12 cellular contexts compared by ENCODE assay signal in genomic region chr3:15007681-15008141, GRCh38. TPM values are rescaled to one million over a fixed set of nuclear protein-coding genes. Genes with fewer than 3 reads are reported as not detected.
DNase-seq lines count a peak whose midpoint lies in the region; ATAC-seq and TF ChIP-seq lines count a peak whose summit lies in the region.
"Had no signal": no experiment of that assay in that cellular context is flagged by ENCODE, and none has a peak within 500 bp of the region (broad histone marks: within the 10 kb centered on the region; RNA-seq: fewer than 3 reads in every experiment).

No MANE protein-coding gene starts in this region.

- H3K27me3 ChIP-seq in MG63 (no peaks in the 10 kb centered on the region), mammary epithelial cell (ENCODE audit: insufficient read depth, low read length) (no peaks in the 10 kb centered on the region), stomach (no peaks in the 10 kb centered on the region), MM.1S (replicated peaks; ENCODE audit: insufficient read depth, low read length) (no peaks in the 10 kb centered on the region)
- H3K27me3 ChIP-seq: BLaER1 treated with 17β-estradiol and CSF1 and Interleukin-3, amounts not matched to agents 10 nM and 100 nM had no signal

- H3K9me2 ChIP-seq in MM.1S (replicated peaks; ENCODE audit: insufficient read depth, low read length): no peaks in the 10 kb centered on the region

- dilution Hi-C loops in mammary epithelial cell (cut with HindIII; ENCODE audit: low sequenced_read_pairs): no loop called here

- CTCF ChIA-PET in mammary epithelial cell (lab: Charles Lee; ENCODE audit: low non-redundant PET): no interaction called here

- H4K20me1 ChIP-seq in mammary epithelial cell (ENCODE audit: insufficient read depth, low read length) (no peaks in the 10 kb centered on the region), MM.1S (ENCODE audit: insufficient read depth, low read length) (no peaks in the 10 kb centered on the region)

- no peak for TF ChIP-seq POLR2A in stomach (IDR thresholded peaks at IDR 0.05)

- no peaks in the 10 kb centered on the region for H3K9me3 ChIP-seq in MG63
- H3K9me3 ChIP-seq in mammary epithelial cell (replicated peaks; ENCODE audit: insufficient read depth, low read length): no peaks in the 10 kb centered on the region
- H3K9me3 ChIP-seq in stomach: no peaks in the 10 kb centered on the region
- no peaks in the 10 kb centered on the region for H3K9me3 ChIP-seq in MM.1S (replicated peaks; ENCODE audit: insufficient read depth, low read length)

- H3K4me3 ChIP-seq in MG63 (no peak overlapping the region), mammary epithelial cell (replicated peaks in 1 of 3; ENCODE audit: insufficient read depth in 1 of 3, low read depth in 2 of 3, low read length in 3 of 3) (no peak overlapping the region), stomach (no peak overlapping the region), MM.1S (ENCODE audit: low read length) (no peak overlapping the region)
- H3K4me3 ChIP-seq: BLaER1 treated with 17β-estradiol and CSF1 and Interleukin-3, amounts not matched to agents 10 nM and 100 nM had no signal

- no peak for ATAC-seq in HG02763 (IDR thresholded peaks at IDR 0.05; ENCODE audit: unreplicated experiment)
- ATAC-seq: stimulated activated naive CD8-positive, alpha-beta T cell treated with anti-CD3 and anti-CD28 coated beads, Interleukin-15, Interleukin-2, amounts not matched to agents 100 U/mL and 50 U/mL, for 24 hours had no signal

- no peak overlapping the region for H2AFZ ChIP-seq in mammary epithelial cell (ENCODE audit: low read depth, low read length)
- H2AFZ ChIP-seq in MM.1S (ENCODE audit: low read length): no peak overlapping the region

- no peaks in the 10 kb centered on the region for H3F3A ChIP-seq in MM.1S (ENCODE audit: insufficient read depth, low read length)

- DNase-seq in AG08395 (ENCODE audit: low spot score): peak; percentile 43
- peak; percentile 2 for DNase-seq in MG63
- peak; percentile 9 for DNase-seq in mammary epithelial cell
- DNase-seq in iris pigment epithelial cell (ENCODE audit: low read depth): peak; percentile 96
- no peak for DNase-seq in stomach
- DNase-seq in NCI-H1436 treated with DMSO at 0.1 percent for 48 hours (lab: John Stamatoyannopoulos, UW): no peak
- no peak for DNase-seq in MM.1S
- DNase-seq: activated CD4-positive, alpha-beta memory T cell treated with anti-CD3 and anti-CD28 coated beads, Interleukin-2, amount 10 ng/mL, durations not matched to agents 7 days and 5 days; activated naive CD8-positive, alpha-beta T cell treated with anti-CD3 and anti-CD28 coated beads, Interleukin-2, amount 10 ng/mL, durations not matched to agents 7 days and 5 days; stimulated activated naive CD8-positive, alpha-beta T cell treated with anti-CD3 and anti-CD28 coated beads, Interleukin-15, Interleukin-2, amounts not matched to agents 100 U/mL and 50 U/mL, for 24 hours had no signal

- H3K79me2 ChIP-seq in mammary epithelial cell (ENCODE audit: insufficient read depth, low read length) (peaks cover 11% of the 10 kb centered on the region), MM.1S (ENCODE audit: low read length) (peaks cover 20% of the 10 kb centered on the region)

- peaks cover 16% of the 10 kb centered on the region for H3K4me1 ChIP-seq in mammary epithelial cell (ENCODE audit: insufficient read depth, low read length)
- peaks cover 0 to 4% (median 0%) of the 10 kb centered on the region in 4 donors for H3K4me1 ChIP-seq in stomach
- H3K4me1 ChIP-seq in MM.1S (ENCODE audit: low read length): peaks cover 7% of the 10 kb centered on the region; the same call in 1 of the 2 replicates

- H3K27ac ChIP-seq in mammary epithelial cell (ENCODE audit: insufficient read depth, low read depth, low read length) (no peak overlapping the region), stomach (no peak overlapping the region), MM.1S (ENCODE audit: low read length) (no peak overlapping the region)
- H3K27ac ChIP-seq: BLaER1 treated with 17β-estradiol and CSF1 and Interleukin-3, amounts not matched to agents 10 nM and 100 nM had no signal

- TF ChIP-seq EP300 in stomach (IDR thresholded peaks at IDR 0.05): no peak

- TF ChIP-seq CTCF in mammary epithelial cell (conservative IDR thresholded peaks at IDR 0.05 in 1 of 2, IDR thresholded peaks at IDR 0.05 in 1 of 2; ENCODE audit: extremely low read depth in 1 of 2, insufficient read depth in 1 of 2, low read depth in 1 of 2, low read length in 2 of 2) (no peak), stomach (IDR thresholded peaks at IDR 0.05) (no peak), MM.1S (IDR thresholded peaks at IDR 0.05; ENCODE audit: low read length) (no peak)

- intact Hi-C loops in mammary epithelial cell (cut with micrococcal nuclease) (no loop called here), stomach (cut with DNase I; ENCODE audit: low total_unique reads) (no loop called here)

- WGBS in mammary epithelial cell (ENCODE audit: low coverage, missing lambda C conversion rate): 94% methylated on average over 4 of the region's 4 CpGs
- 63 to 72% (median 66%) methylated on average over 4 of the region's 4 CpGs for WGBS in stomach, 5 donors

- peaks cover 5% of the 10 kb centered on the region for H3K36me3 ChIP-seq in MG63
- no peaks in the 10 kb centered on the region for H3K36me3 ChIP-seq in mammary epithelial cell (ENCODE audit: insufficient read depth, low read length)
- H3K36me3 ChIP-seq in stomach: peaks cover 0 to 81% (median 69%) of the 10 kb centered on the region in 4 donors
- H3K36me3 ChIP-seq in MM.1S (replicated peaks; ENCODE audit: insufficient read depth, low read length): no peaks in the 10 kb centered on the region

- in situ Hi-C loops in mammary epithelial cell (cut with MboI; ENCODE audit: low sequenced_read_pairs in 2 of 2): no loop called here

- H3K4me2 ChIP-seq in mammary epithelial cell (ENCODE audit: insufficient read depth, low read depth, low read length): no peak overlapping the region
- no peak overlapping the region for H3K4me2 ChIP-seq in MM.1S (ENCODE audit: low read depth, low read length)
- H3K4me2 ChIP-seq: BLaER1 treated with 17β-estradiol and CSF1 and Interleukin-3, amounts not matched to agents 10 nM and 100 nM had no signal

- no TSS peak for BruUV-seq in mammary epithelial cell (replicated peaks; lab: Mats Ljungman, UMichigan)

- H3K9ac ChIP-seq in mammary epithelial cell (ENCODE audit: insufficient read depth, low read length): no peak overlapping the region
- H3K9ac ChIP-seq in MM.1S (ENCODE audit: low read length): no peak overlapping the region
- H3K9ac ChIP-seq: BLaER1 treated with 17β-estradiol and CSF1 and Interleukin-3, amounts not matched to agents 10 nM and 100 nM had no signal

RNA-seq across cellular contexts. Expression of gene MRPS25, which starts 57.4 kb away (rescaled TPM):
- total RNA-seq in MG63 (2014; rRNA removed; shearing (Covaris generic); ENCODE audit: low replicate concordance): 8.2 and 27.7 TPM in 2 replicates
- total RNA-seq in mammary epithelial cell (10 to 100 TPM; 15.2 to 62.5 TPM), stomach (100 to 1,000 TPM in 1 of 5 donors, 10 to 100 TPM in 4; 13.9 to 126 (median 24.9) TPM)
- polyA plus RNA-seq in mammary epithelial cell (45.6 TPM), stomach (10 to 100 TPM; 17.7 to 51.9 (median 38.3) TPM)
- 18.6 TPM for polyA minus RNA-seq in mammary epithelial cell

Comparison
In these comparisons a context has a peak if more than half of its experiments do, and no peak if none do; other contexts are left out.
1. DNase-seq: peak in AG08395 (single experiment), MG63 (single experiment), mammary epithelial cell (single experiment) and iris pigment epithelial cell (single experiment); none in stomach (single experiment), NCI-H1436 treated with DMSO at 0.1 percent for 48 hours (single experiment) and MM.1S (single experiment).